Comparison of ENCODE assay signal across 28 cellular contexts in genomic region chr3:195291121-195291520, GRCh38.
"Had no signal": no experiment of that assay in that cellular context is flagged by ENCODE, and none has a peak within 500 bp of the region (broad histone marks: within the 10 kb centered on the region; RNA-seq: fewer than 3 reads in every experiment).

No MANE protein-coding gene starts in this region.

- H3K4me3 ChIP-seq: ascending aorta, breast epithelium, cardiac muscle cell, colonic mucosa, esophagus squamous epithelium had no signal

- H3K4me1 ChIP-seq: ascending aorta, breast epithelium, colonic mucosa, esophagus squamous epithelium had no signal

- H3K27ac ChIP-seq: ascending aorta, breast epithelium, cardiac muscle cell, colonic mucosa, epithelial cell of prostate, esophagus squamous epithelium had no signal

- ATAC-seq: activated CD4-positive, alpha-beta T cell treated with anti-CD3 and anti-CD28 coated beads for 36 hours; activated CD8-positive, alpha-beta memory T cell treated with anti-CD3 and anti-CD28 coated beads, Interleukin-2, amount 10 ng/mL, durations not matched to agents 7 days and 5 days; activated CD8-positive, alpha-beta T cell treated with anti-CD3 and anti-CD28 coated beads, Interleukin-2, amount 10 ng/mL, durations not matched to agents 7 days and 5 days; activated naive CD8-positive, alpha-beta T cell treated with anti-CD3 and anti-CD28 coated beads, Interleukin-2, amount 50 U/mL, for 24 hours had no signal

- H3K36me3 ChIP-seq: breast epithelium had no signal

- H3K9me3 ChIP-seq: ascending aorta, breast epithelium, colonic mucosa, esophagus squamous epithelium had no signal

- FAIRE-seq: endometrium, endothelial cell of umbilical vein had no signal

- DNase-seq: activated CD4-positive, alpha-beta memory T cell treated with anti-CD3 and anti-CD28 coated beads for 36 hours; activated CD4-positive, alpha-beta T cell treated with anti-CD3 and anti-CD28 coated beads for 36 hours; activated CD4-positive, alpha-beta T cell treated with anti-CD3 and anti-CD28 coated beads, Interleukin-2, amount 10 ng/mL, durations not matched to agents 24 days and 14 days; activated CD4-positive, CD25-positive, alpha-beta regulatory T cell; activated CD4-positive, CD25-positive, alpha-beta regulatory T cell treated with anti-CD3 and anti-CD28 coated beads, Interleukin-2, amount 50 U/mL, for 72 hours; activated CD8-positive, alpha-beta memory T cell treated with anti-CD3 and anti-CD28 coated beads, Interleukin-2, amount 10 ng/mL, durations not matched to agents 7 days and 5 days; activated CD8-positive, alpha-beta memory T cell treated with anti-CD3 and anti-CD28 coated beads, Interleukin-2, amount 50 U/mL, for 4 hours; activated CD8-positive, alpha-beta T cell treated with anti-CD3 and anti-CD28 coated beads, Interleukin-2, amount 10 ng/mL, durations not matched to agents 7 days and 5 days; activated effector memory CD4-positive, alpha-beta T cell treated with anti-CD3 and anti-CD28 coated beads, Interleukin-2, amount 50 U/mL, for 16 hours; activated naive CD4-positive, alpha-beta T cell treated with anti-CD3 and anti-CD28 coated beads for 36 hours; activated naive CD8-positive, alpha-beta T cell treated with anti-CD3 and anti-CD28 coated beads for 36 hours; activated naive CD8-positive, alpha-beta T cell treated with anti-CD3 and anti-CD28 coated beads, Interleukin-2, amount 50 U/mL, for 24 hours; activated T-cell treated with anti-CD3 and anti-CD28 coated beads, Interleukin-2, amount 50 U/mL, for 1 hour; activated T-cell treated with anti-CD3 and anti-CD28 coated beads, Interleukin-2, amount 50 U/mL, for 48 hours; central memory CD4-positive, alpha-beta T cell; cerebellar nuclear complex; colonic mucosa; effector CD8-positive, alpha-beta T cell; esophagus squamous epithelium; foreskin melanocyte; head of caudate nucleus; T-helper 2 cell had no signal

- H3K27me3 ChIP-seq: ascending aorta, breast epithelium, cardiac muscle cell, colonic mucosa, esophagus squamous epithelium had no signal
